In the genomic region with DNA sequence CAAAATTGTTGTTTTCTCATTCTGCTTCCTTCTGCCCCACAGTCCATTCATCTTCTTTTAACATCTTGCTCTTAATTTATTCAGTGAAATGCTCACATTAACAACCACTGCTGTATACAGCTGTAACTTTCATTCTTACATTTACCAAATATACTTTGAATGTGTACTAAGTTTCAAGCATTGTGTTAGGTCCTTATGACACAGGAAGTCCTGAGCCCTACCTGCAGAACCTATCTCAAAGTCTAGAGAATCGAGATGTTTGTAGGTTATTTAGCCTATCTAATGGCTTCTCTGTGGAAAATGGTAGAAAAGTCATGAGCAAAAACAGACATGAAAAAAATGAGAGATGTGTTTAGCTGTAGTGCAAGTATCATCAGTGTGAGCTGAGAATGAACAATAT, we compare ENCODE assay signal across 29 cellular contexts.
"Had no signal": no experiment of that assay in that cellular context is flagged by ENCODE, and none has a peak within 500 bp of the region (broad histone marks: within the 10 kb centered on the region; RNA-seq: fewer than 3 reads in every experiment).

No MANE protein-coding gene starts in this region.

- DNase-seq: Kasumi-1; NCI-H1092; NCI-H1105 treated with DMSO at 0.1 percent for 48 hours; NCI-H1417 treated with DMSO at 0.1 percent for 48 hours; NCI-H146; NCI-H1694 treated with DMSO at 0.1 percent for 48 hours; NCI-H1930; NCI-H2081; NCI-H2107; NCI-H2171; NCI-H226; NCI-H446; NCI-H510A; NCI-H524 treated with DMSO at 0.1 percent for 48 hours; NCI-H69; NCI-H774; NK-92 treated with Interleukin-12 subunit alpha and Interleukin-12 subunit beta, amount 100 ng/mL, for 24 hours; PC-3; Peyer's patch; SHP77 treated with DMSO at 0.1 percent for 48 hours; SJCRH30; SW 1271; T-cell had no signal

- H3K4me3 ChIP-seq: K562, Peyer's patch, SJCRH30 had no signal

- H3K4me1 ChIP-seq: Peyer's patch, SJCRH30 had no signal

- ATAC-seq: K562, PC-3, Right ventricle myocardium inferior, T-cell had no signal

- H3K27ac Mint-ChIP-seq: IgD-negative memory B cell; T-cell; T-helper 1 cell treated with Interleukin-12 subunit alpha and Interleukin-12 subunit beta and Interleukin-4 antibody, amounts not matched to agents 30 μg/mL and 1 μg/mL, for 36 hours had no signal

- H3K36me3 Mint-ChIP-seq: IgD-negative memory B cell, T-cell had no signal

- H3K4me3 Mint-ChIP-seq: IgD-negative memory B cell; T-cell; T-helper 1 cell treated with Interleukin-12 subunit alpha and Interleukin-12 subunit beta and Interleukin-4 antibody, amounts not matched to agents 30 μg/mL and 1 μg/mL, for 36 hours had no signal

- H3K27ac ChIP-seq: HL-60, KMS-11, Peyer's patch, SJCRH30 had no signal

- H3K27me3 ChIP-seq: Peyer's patch, SJCRH30 had no signal

- H3K36me3 ChIP-seq: Peyer's patch, SJCRH30 had no signal

- H3K4me2 ChIP-seq: KMS-11 had no signal

- H3K27me3 Mint-ChIP-seq: IgD-negative memory B cell, T-cell had no signal

- H3K4me1 Mint-ChIP-seq: IgD-negative memory B cell, T-cell had no signal

- H3K9me3 ChIP-seq: Peyer's patch, SJCRH30 had no signal

- H3K9ac ChIP-seq: KMS-11 had no signal
